10 cellular contexts compared by ENCODE assay signal in genomic region chr3:11690863-11691833, GRCh38. TPM values are rescaled to one million over a fixed set of nuclear protein-coding genes. Genes with fewer than 3 reads are reported as not detected.
A peak's percentile ranks its signal among the peaks of the same experiment; 100 is the strongest.
DNase-seq lines count a peak whose midpoint lies in the region; TF ChIP-seq lines count a peak whose summit lies in the region.
"Had no signal": no experiment of that assay in that cellular context is flagged by ENCODE, and none has a peak within 500 bp of the region (broad histone marks: within the 10 kb centered on the region; RNA-seq: fewer than 3 reads in every experiment).

No MANE protein-coding gene starts in this region.

- H3K9me3 Mint-ChIP-seq in mesothelial cell of epicardium, result no peaks in the 10 kb centered on the region
- H3K9me3 Mint-ChIP-seq: activated naive CD8-positive, alpha-beta T cell treated with anti-CD3 and anti-CD28 coated beads, Interleukin-2, amount 10 ng/mL, durations not matched to agents 7 days and 5 days had no signal

- no peak overlapping the region for H3K4me3 Mint-ChIP-seq in mesothelial cell of epicardium
- H3K4me3 Mint-ChIP-seq: activated naive CD8-positive, alpha-beta T cell treated with anti-CD3 and anti-CD28 coated beads, Interleukin-2, amount 10 ng/mL, durations not matched to agents 7 days and 5 days had no signal

- H3K27ac Mint-ChIP-seq in mesothelial cell of epicardium, result peak overlapping the region; percentile 99
- H3K27ac Mint-ChIP-seq: activated naive CD8-positive, alpha-beta T cell treated with anti-CD3 and anti-CD28 coated beads, Interleukin-2, amount 10 ng/mL, durations not matched to agents 7 days and 5 days had no signal

- H3K27me3 Mint-ChIP-seq in mesothelial cell of epicardium (ENCODE audit: low read depth), result no peaks in the 10 kb centered on the region
- H3K27me3 Mint-ChIP-seq: activated naive CD8-positive, alpha-beta T cell treated with anti-CD3 and anti-CD28 coated beads, Interleukin-2, amount 10 ng/mL, durations not matched to agents 7 days and 5 days had no signal

- H3K4me1 Mint-ChIP-seq in mesothelial cell of epicardium, result peaks cover 30% of the 10 kb centered on the region
- H3K4me1 Mint-ChIP-seq: activated naive CD8-positive, alpha-beta T cell treated with anti-CD3 and anti-CD28 coated beads, Interleukin-2, amount 10 ng/mL, durations not matched to agents 7 days and 5 days had no signal

- peaks cover 15% of the 10 kb centered on the region for H3K36me3 Mint-ChIP-seq in mesothelial cell of epicardium

- DNase-seq in EL (peak; percentile 60), NCI-H2227 (lab: John Stamatoyannopoulos, UW; ENCODE audit: unreplicated experiment) (peak; percentile 17), dermis blood vessel endothelial cell (peak; percentile 23), mesothelial cell of epicardium (ENCODE audit: low spot score in 2 of 2, unreplicated experiment in 2 of 2) (no peak), COLO829 (ENCODE audit: low spot score) (no peak), NAMALWA (ENCODE audit: low spot score) (no peak), OCI-M1 (lab: John Stamatoyannopoulos, UW) (no peak), NCI-H2081 treated with DMSO at 0.1 percent for 48 hours (lab: John Stamatoyannopoulos, UW) (no peak)
- DNase-seq: activated naive CD8-positive, alpha-beta T cell treated with anti-CD3 and anti-CD28 coated beads, Interleukin-2, amount 10 ng/mL, durations not matched to agents 7 days and 5 days; spleen had no signal

- TF ChIP-seq CTCF in mesothelial cell of epicardium (IDR thresholded peaks at IDR 0.05; ENCODE audit: unreplicated experiment), result no peak

RNA-seq across cellular contexts. Expression of gene VGLL4, which starts 47.4 kb away (rescaled TPM):
- total RNA-seq in dermis blood vessel endothelial cell, result 76.7 and 79.0 TPM in 2 replicates
- 137 to 140 TPM (median 138 TPM) in 3 replicates for total RNA-seq in mesothelial cell of epicardium

Comparison
In these comparisons a context has a peak if more than half of its experiments do, and no peak if none do; other contexts are left out.
1. DNase-seq: peak in EL (single experiment), NCI-H2227 (single experiment) and dermis blood vessel endothelial cell (single experiment); none in mesothelial cell of epicardium (0 of 2), COLO829 (single experiment), NAMALWA (single experiment), OCI-M1 (single experiment) and NCI-H2081 treated with DMSO at 0.1 percent for 48 hours (single experiment).